Comparison of ENCODE assay signal across 9 cellular contexts in genomic region chr16:2981177-2981898, GRCh38. TPM values are rescaled to one million over a fixed set of nuclear protein-coding genes. Genes with fewer than 3 reads are reported as not detected.
DNase-seq lines count a peak whose midpoint lies in the region; ATAC-seq and TF ChIP-seq lines count a peak whose summit lies in the region.
"Had no signal": no experiment of that assay in that cellular context is flagged by ENCODE, and none has a peak within 500 bp of the region (broad histone marks: within the 10 kb centered on the region; RNA-seq: fewer than 3 reads in every experiment).

No MANE protein-coding gene starts in this region.

- POLR2A ChIA-PET in activated CD8-positive, alpha-beta T cell treated with anti-CD3 and anti-CD28 coated beads, Interleukin-2, amount 10 ng/mL, durations not matched to agents 7 days and 5 days (lab: Charles Lee) = interaction anchor here (0.7 to 2.5 kb wide), 10 partner anchors 8 to 115 kb away, joined by 3 to 30 read pairs (median 4); partner anchors contain the start of gene PAQR4

- H3K9me3 ChIP-seq in tibial nerve = no peaks in the 10 kb centered on the region

- CTCF ChIA-PET in activated CD8-positive, alpha-beta T cell treated with anti-CD3 and anti-CD28 coated beads, Interleukin-2, amount 10 ng/mL, durations not matched to agents 7 days and 5 days (lab: Charles Lee) = interaction anchor here (1.3 to 3.9 kb wide), 5 partner anchors 12 to 142 kb away, joined by 3 to 16 read pairs (median 4); partner anchors contain the start of gene PAQR4

- no peak for TF ChIP-seq POLR2A in tibial nerve (IDR thresholded peaks at IDR 0.05)

- 49 to 52% methylated on average over 33 of the region's 33 CpGs for WGBS in tibial nerve, 2 donors

- peak overlapping the region in 2 of 4 donors; percentile 90 to 92 for H3K27ac ChIP-seq in tibial nerve

- H3K36me3 ChIP-seq in tibial nerve = no peaks in the 10 kb centered on the region

- peaks cover 0 to 51% (median 19%) of the 10 kb centered on the region in 4 donors for H3K4me1 ChIP-seq in tibial nerve

- TF ChIP-seq CTCF in tibial nerve (IDR thresholded peaks at IDR 0.05) = no peak

- H3K27me3 Mint-ChIP-seq in activated naive CD4-positive, alpha-beta T cell treated with anti-CD3 and anti-CD28 coated beads, Interleukin-2, amount 50 U/mL, for 24 hours = no peaks in the 10 kb centered on the region
- H3K27me3 Mint-ChIP-seq in activated CD8-positive, alpha-beta T cell treated with anti-CD3 and anti-CD28 coated beads, Interleukin-2, amount 10 ng/mL, durations not matched to agents 7 days and 5 days (ENCODE audit: low read depth) = no peaks in the 10 kb centered on the region
- peaks cover 2 to 6% (median 3%) of the 10 kb centered on the region in 3 donors for H3K27me3 Mint-ChIP-seq in immature natural killer cell (ENCODE audit: low read depth in 3 of 3)

- H3K27ac Mint-ChIP-seq in activated naive CD4-positive, alpha-beta T cell treated with anti-CD3 and anti-CD28 coated beads, Interleukin-2, amount 50 U/mL, for 24 hours = peak overlapping the region; percentile 13
- H3K27ac Mint-ChIP-seq in activated CD8-positive, alpha-beta T cell treated with anti-CD3 and anti-CD28 coated beads, Interleukin-2, amount 10 ng/mL, durations not matched to agents 7 days and 5 days = peak overlapping the region; percentile 83
- H3K27ac Mint-ChIP-seq in immature natural killer cell = peak overlapping the region; percentile 56 to 85 (median 77)

- H3K36me3 Mint-ChIP-seq in activated naive CD4-positive, alpha-beta T cell treated with anti-CD3 and anti-CD28 coated beads, Interleukin-2, amount 50 U/mL, for 24 hours = no peaks in the 10 kb centered on the region
- H3K36me3 Mint-ChIP-seq in activated CD8-positive, alpha-beta T cell treated with anti-CD3 and anti-CD28 coated beads, Interleukin-2, amount 10 ng/mL, durations not matched to agents 7 days and 5 days (ENCODE audit: low read depth) = peaks cover 20% of the 10 kb centered on the region
- no peaks in the 10 kb centered on the region for H3K36me3 Mint-ChIP-seq in immature natural killer cell

- no peaks in the 10 kb centered on the region for H3K9me3 Mint-ChIP-seq in activated naive CD4-positive, alpha-beta T cell treated with anti-CD3 and anti-CD28 coated beads, Interleukin-2, amount 50 U/mL, for 24 hours
- no peaks in the 10 kb centered on the region for H3K9me3 Mint-ChIP-seq in activated CD8-positive, alpha-beta T cell treated with anti-CD3 and anti-CD28 coated beads, Interleukin-2, amount 10 ng/mL, durations not matched to agents 7 days and 5 days (ENCODE audit: insufficient read depth)
- no peaks in the 10 kb centered on the region for H3K9me3 Mint-ChIP-seq in immature natural killer cell

- H3K4me3 ChIP-seq in tibial nerve = peak overlapping the region in 3 of 4 donors; percentile 86 to 93 (median 90)

- TF ChIP-seq EP300 in tibial nerve (IDR thresholded peaks at IDR 0.05) = no peak

- H3K4me1 Mint-ChIP-seq in activated naive CD4-positive, alpha-beta T cell treated with anti-CD3 and anti-CD28 coated beads, Interleukin-2, amount 50 U/mL, for 24 hours = peaks cover 16% of the 10 kb centered on the region
- H3K4me1 Mint-ChIP-seq in activated CD8-positive, alpha-beta T cell treated with anti-CD3 and anti-CD28 coated beads, Interleukin-2, amount 10 ng/mL, durations not matched to agents 7 days and 5 days (ENCODE audit: low read depth) = peaks cover 45% of the 10 kb centered on the region
- H3K4me1 Mint-ChIP-seq in immature natural killer cell = peaks cover 15 to 18% of the 10 kb centered on the region in 2 donors

- no peak for ATAC-seq in activated CD8-positive, alpha-beta T cell treated with anti-CD3 and anti-CD28 coated beads, Interleukin-2, amount 10 ng/mL, durations not matched to agents 7 days and 5 days
- ATAC-seq in GM19452 (IDR thresholded peaks at IDR 0.05; ENCODE audit: unreplicated experiment) (no peak), HG02571 (IDR thresholded peaks at IDR 0.05; ENCODE audit: unreplicated experiment) (no peak), GM21528 (IDR thresholded peaks at IDR 0.05; ENCODE audit: low FRiP score, unreplicated experiment) (no peak)

- peak overlapping the region; percentile 85 for H3K4me3 Mint-ChIP-seq in activated naive CD4-positive, alpha-beta T cell treated with anti-CD3 and anti-CD28 coated beads, Interleukin-2, amount 50 U/mL, for 24 hours
- peak overlapping the region; percentile 87 for H3K4me3 Mint-ChIP-seq in activated CD8-positive, alpha-beta T cell treated with anti-CD3 and anti-CD28 coated beads, Interleukin-2, amount 10 ng/mL, durations not matched to agents 7 days and 5 days
- peak overlapping the region; percentile 78 to 89 (median 83) for H3K4me3 Mint-ChIP-seq in immature natural killer cell

- H3K27me3 ChIP-seq in tibial nerve = peaks cover 0 to 25% of the 10 kb centered on the region in 2 donors

- no peak for DNase-seq in activated naive CD4-positive, alpha-beta T cell treated with anti-CD3 and anti-CD28 coated beads, Interleukin-2, amount 50 U/mL, for 16 hours
- DNase-seq in activated CD8-positive, alpha-beta T cell treated with anti-CD3 and anti-CD28 coated beads, Interleukin-2, amount 10 ng/mL, durations not matched to agents 7 days and 5 days = no peak
- DNase-seq in immature natural killer cell (no peak), tibial nerve (ENCODE audit: low spot score in 2 of 2) (no peak)

RNA-seq across cellular contexts. Expression of gene PKMYT1, which starts 1.1 kb away (rescaled TPM):
- total RNA-seq in activated CD8-positive, alpha-beta T cell treated with anti-CD3 and anti-CD28 coated beads, Interleukin-2, amount 10 ng/mL, durations not matched to agents 7 days and 5 days = 100 to 1,000 TPM; 144 to 160 TPM
- polyA plus RNA-seq in immature natural killer cell = 1 to 10 TPM in 2 of 3 donors, not detected in 1; 3.2 to 4.3 TPM
- total RNA-seq in tibial nerve = 1 to 10 TPM in 2 of 4 donors, under 1 TPM in 2; 0.60 to 1.6 (median 1.1) TPM

RNA-seq across cellular contexts. Expression of gene PAQR4, which starts 12.2 kb away (rescaled TPM):
- 10 to 100 TPM; 53.6 to 57.7 TPM for total RNA-seq in activated CD8-positive, alpha-beta T cell treated with anti-CD3 and anti-CD28 coated beads, Interleukin-2, amount 10 ng/mL, durations not matched to agents 7 days and 5 days
- polyA plus RNA-seq in immature natural killer cell = 1 to 10 TPM; 2.7 to 3.5 (median 2.7) TPM
- total RNA-seq in tibial nerve = 10 to 100 TPM in 1 of 4 donors, 1 to 10 TPM in 3; 5.1 to 15.0 (median 7.9) TPM

RNA-seq across cellular contexts. Expression of gene KREMEN2, which starts 17.3 kb away (rescaled TPM):
- under 1 TPM in 1 of 2 experiments, not detected in 1; 0.18 TPM for total RNA-seq in activated CD8-positive, alpha-beta T cell treated with anti-CD3 and anti-CD28 coated beads, Interleukin-2, amount 10 ng/mL, durations not matched to agents 7 days and 5 days
- polyA plus RNA-seq in immature natural killer cell = not detected
- not detected for total RNA-seq in tibial nerve
- total RNA-seq: lung microvascular endothelial cell had no signal

RNA-seq across cellular contexts. Expression of gene CLDN9, which starts 31.4 kb away (rescaled TPM):
- total RNA-seq in activated CD8-positive, alpha-beta T cell treated with anti-CD3 and anti-CD28 coated beads, Interleukin-2, amount 10 ng/mL, durations not matched to agents 7 days and 5 days = under 1 TPM in 1 of 2 experiments, not detected in 1; 0.16 TPM
- polyA plus RNA-seq in immature natural killer cell = not detected
- total RNA-seq in tibial nerve = under 1 TPM in 1 of 4 donors, not detected in 3; 0.30 TPM
- total RNA-seq: lung microvascular endothelial cell had no signal

RNA-seq across cellular contexts. Expression of gene CLDN6, which starts 36.6 kb away (rescaled TPM):
- total RNA-seq in activated CD8-positive, alpha-beta T cell treated with anti-CD3 and anti-CD28 coated beads, Interleukin-2, amount 10 ng/mL, durations not matched to agents 7 days and 5 days = not detected
- polyA plus RNA-seq in immature natural killer cell = not detected
- total RNA-seq in tibial nerve = not detected
- total RNA-seq: lung microvascular endothelial cell had no signal

Comparison
In these comparisons a context has a peak if more than half of its experiments do, and no peak if none do; other contexts are left out.
1. H3K27ac Mint-ChIP-seq: peak in every context shown above with its lines; median percentile 83 in activated CD8-positive, alpha-beta T cell treated with anti-CD3 and anti-CD28 coated beads, Interleukin-2, amount 10 ng/mL, durations not matched to agents 7 days and 5 days; 77 in immature natural killer cell; 13 in activated naive CD4-positive, alpha-beta T cell treated with anti-CD3 and anti-CD28 coated beads, Interleukin-2, amount 50 U/mL, for 24 hours.
2. RNA of gene PKMYT1, which starts 1.1 kb away (total RNA-seq): 144 to 160 TPM in activated CD8-positive, alpha-beta T cell treated with anti-CD3 and anti-CD28 coated beads, Interleukin-2, amount 10 ng/mL, durations not matched to agents 7 days and 5 days; 0.60 to 1.6 TPM in tibial nerve; every median in the first group is over 10 times any median in the second.
3. Peak in every context shown above with its lines, with median percentiles within 50 percentile points of each other: H3K4me3 Mint-ChIP-seq.